1 cellular context compared by ENCODE assay signal in genomic region chr1:227730630-227731151, GRCh38.
TF ChIP-seq lines count a peak whose summit lies in the region.

No MANE protein-coding gene starts in this region.

TF ChIP-seq in HepG2, 621 proteins besides CTCF, POLR2A, EP300 and RAD21 (continued from another document):
- TF ChIP-seq ZNF501 (CRISPR knock-in tag; IDR thresholded peaks at IDR 0.05): 0 out of 2 replicates have a peak, but pooled peaks have one; percentile 33
- TF ChIP-seq TFAP4 (IDR thresholded peaks at IDR 0.05; ENCODE audit: borderline replicate concordance, low read depth): peak; percentile 25; the same call in 1 of the 2 replicates
- no peak for TF ChIP-seq TEAD2 (CRISPR knock-in tag; IDR thresholded peaks at IDR 0.05)
